ENCODE assay signal across 9 cellular contexts in genomic region chr17:29412780-29413565, GRCh38. TPM values are rescaled to one million over a fixed set of nuclear protein-coding genes. Genes with fewer than 3 reads are reported as not detected.
DNase-seq lines count a peak whose midpoint lies in the region; TF ChIP-seq lines count a peak whose summit lies in the region.
"Had no signal": no experiment of that assay in that cellular context is flagged by ENCODE, and none has a peak within 500 bp of the region (broad histone marks: within the 10 kb centered on the region; RNA-seq: fewer than 3 reads in every experiment).

No MANE protein-coding gene starts in this region.

- TF ChIP-seq POLR2A in thyroid gland (IDR thresholded peaks at IDR 0.05): no peak

- H3K4me3 ChIP-seq in HFF-Myc (replicated peaks; ENCODE audit: low read depth, low read length) (no peak overlapping the region), Karpas-422 (ENCODE audit: low read length) (no peak overlapping the region), thyroid gland (replicated peaks in 1 of 3) (no peak overlapping the region)
- H3K4me3 ChIP-seq: coronary artery had no signal

- H3K27ac ChIP-seq in Karpas-422 (ENCODE audit: low read length) (no peak overlapping the region), thyroid gland (no peak overlapping the region)

- H3K9me3 ChIP-seq in Karpas-422 (ENCODE audit: low read length) (no peaks in the 10 kb centered on the region), thyroid gland (no peaks in the 10 kb centered on the region)

- H2AFZ ChIP-seq in Karpas-422 (ENCODE audit: low read length): no peak overlapping the region

- TF ChIP-seq CTCF in HFF-Myc (IDR thresholded peaks at IDR 0.05; ENCODE audit: low read depth, low read length, missing control alignments) (no peak), thyroid gland (IDR thresholded peaks at IDR 0.05) (no peak)

- 73 to 75% methylated on average over 7 of the region's 7 CpGs for WGBS in thyroid gland, 2 donors

- no peaks in the 10 kb centered on the region for H3K4me1 ChIP-seq in Karpas-422 (ENCODE audit: low read length)
- peaks cover 9 to 10% of the 10 kb centered on the region in 2 donors for H3K4me1 ChIP-seq in thyroid gland

- intact Hi-C loops in thyroid gland (cut with DNase I): no loop called here

- H3K36me3 ChIP-seq in Karpas-422 (ENCODE audit: insufficient read depth, low read length): 0 out of 2 replicates have a peak, but pooled peaks cover 3% of the 10 kb centered on the region
- no peaks in the 10 kb centered on the region for H3K36me3 ChIP-seq in thyroid gland

- H4K20me1 ChIP-seq in Karpas-422 (ENCODE audit: insufficient read depth, low read depth, low read length): peaks cover 28% of the 10 kb centered on the region; the same call in 1 of the 2 replicates

- H3K27me3 ChIP-seq in Karpas-422 (ENCODE audit: low read length) (no peaks in the 10 kb centered on the region), thyroid gland (no peaks in the 10 kb centered on the region)

- no peak overlapping the region for H3K9ac ChIP-seq in Karpas-422 (ENCODE audit: low read length)

- DNase-seq in AG20443 (ENCODE audit: low spot score): peak; percentile 71
- peak; percentile 32 for DNase-seq in HFF-Myc (ENCODE audit: extremely low read depth, low read depth)
- peak; percentile 57 for DNase-seq in amniotic epithelial cell (ENCODE audit: low read depth)
- DNase-seq in kidney glomerular epithelial cell (lab: John Stamatoyannopoulos, UW): peak; percentile 15
- no peak for DNase-seq in Karpas-422
- DNase-seq in cortex of kidney (lab: John Stamatoyannopoulos, UW): no peak
- DNase-seq in thyroid gland: no peak
- no peak for DNase-seq in cerebellum (ENCODE audit: low spot score)

- H3K79me2 ChIP-seq in Karpas-422 (ENCODE audit: low read length): peaks cover 97% of the 10 kb centered on the region

- no peak overlapping the region for H3K4me2 ChIP-seq in Karpas-422 (ENCODE audit: low read depth, low read length, poor library complexity, severe bottlenecking)

- no peaks in the 10 kb centered on the region for H3K9me2 ChIP-seq in Karpas-422 (replicated peaks; ENCODE audit: insufficient read depth, low read length)

RNA-seq across cellular contexts. Expression of gene TAOK1, which starts 22.8 kb away (rescaled TPM):
- 39.6 and 47.5 TPM in 2 replicates for total RNA-seq in Karpas-422 (2014; rRNA removed; shearing (Covaris generic); ENCODE audit: low replicate concordance)
- 10 to 100 TPM; 62.9 to 87.5 (median 68.8) TPM for total RNA-seq in thyroid gland
- 131 TPM for total RNA-seq in cerebellum

Comparison
In these comparisons a context has a peak if more than half of its experiments do, and no peak if none do; other contexts are left out.
1. DNase-seq: peak in AG20443 (single experiment), HFF-Myc (single experiment), amniotic epithelial cell (single experiment) and kidney glomerular epithelial cell (single experiment); none in Karpas-422 (single experiment), cortex of kidney (single experiment), thyroid gland (0 of 2) and cerebellum (single experiment).